Comparison of ENCODE assay signal across 9 cellular contexts in genomic region chr2:46849741-46850474, GRCh38.
DNase-seq lines count a peak whose midpoint lies in the region; ATAC-seq and TF ChIP-seq lines count a peak whose summit lies in the region.
"Had no signal": no experiment of that assay in that cellular context is flagged by ENCODE, and none has a peak within 500 bp of the region (broad histone marks: within the 10 kb centered on the region; RNA-seq: fewer than 3 reads in every experiment).

No MANE protein-coding gene starts in this region.

- peak overlapping the region; percentile 95 for H2AK9ac ChIP-seq in IMR-90 (replicated peaks; ENCODE audit: low read depth, low read length, poor library complexity)

- WGBS in IMR-90 (ENCODE audit: extremely low coverage in 2 of 2, insufficient read length in 1 of 2), 2 experiments, result 0% methylated on average over 5 of the region's 11 CpGs; no CpG with 5 or more reads in 1 of the 2 experiments
- WGBS in testis, 2 donors, result 26 to 66% methylated on average over 9 to 11 of the region's 11 CpGs

- intact Hi-C loops in IMR-90 (cut with micrococcal nuclease), result no loop called here
- intact Hi-C loops in left colon (cut with DNase I, micrococcal nuclease), result no loop called here
- intact Hi-C loops in testis (cut with DNase I; ENCODE audit: low total_unique reads), result loop anchor here (5.0 kb wide), 1 partner anchor 38 kb away; no protein-coding TSS in a partner anchor

- TF ChIP-seq RAD21 in IMR-90 (IDR thresholded peaks at IDR 0.05; ENCODE audit: low read length), result no peak

- H3K27me3 ChIP-seq in IMR-90 (ENCODE audit: control insufficient read depth, insufficient read depth, low read length) (no peaks in the 10 kb centered on the region), testis (no peaks in the 10 kb centered on the region)

- no peaks in the 10 kb centered on the region for H3K36me3 ChIP-seq in IMR-90 (ENCODE audit: control insufficient read depth, insufficient read depth, low read length)
- H3K36me3 ChIP-seq in testis (ENCODE audit: low read depth, missing control alignments), result no peaks in the 10 kb centered on the region

- H3K4ac ChIP-seq in IMR-90 (ENCODE audit: low read depth, low read length), result peak overlapping the region; percentile 100

- H3K56ac ChIP-seq in IMR-90 (ENCODE audit: extremely low read depth, insufficient read depth, low read length), result peak overlapping the region; percentile 97

- peak; percentile 60 for ATAC-seq in IMR-90 (ENCODE audit: low read depth)
- ATAC-seq in left colon, result peak; percentile 46
- no peak for ATAC-seq in GM21381 (IDR thresholded peaks at IDR 0.05; ENCODE audit: unreplicated experiment)

- H3K4me1 ChIP-seq in IMR-90 (ENCODE audit: control insufficient read depth, insufficient read depth, low read length) (peaks cover 57% of the 10 kb centered on the region), testis (peaks cover 64% of the 10 kb centered on the region)

- peaks cover 13 to 62% of the 10 kb centered on the region in 2 experiments for H3K79me1 ChIP-seq in IMR-90 (ENCODE audit: low read depth in 1 of 2, low read length in 2 of 2)

- in situ Hi-C loops in IMR-90 (cut with MboI; ENCODE audit: low sequenced_read_pairs), result no loop called here

- H3K14ac ChIP-seq in IMR-90 (replicated peaks; ENCODE audit: low read depth, low read length), result peak overlapping the region; percentile 99

- POLR2A ChIA-PET in IMR-90 (lab: Charles Lee; ENCODE audit: unreplicated experiment), result interaction anchor here (0.5 to 1.1 kb wide), 3 partner anchors 27 to 277 kb away, joined by 3 to 8 read pairs (median 6); no protein-coding TSS in a partner anchor

- TF ChIP-seq CTCF in IMR-90 (conservative IDR thresholded peaks at IDR 0.05; ENCODE audit: low read depth, low read length) (no peak), testis (IDR thresholded peaks at IDR 0.05) (no peak)

- peak overlapping the region; percentile 11 for H3K4me2 ChIP-seq in IMR-90 (ENCODE audit: low read depth, low read length)

- H2BK5ac ChIP-seq in IMR-90 (ENCODE audit: low read depth, low read length, poor library complexity, severe bottlenecking), result peak overlapping the region; percentile 100

- BruUV-seq in IMR-90 (replicated peaks; lab: Mats Ljungman, UMichigan), result no TSS peak

- H2AFZ ChIP-seq in IMR-90 (replicated peaks; ENCODE audit: low read length, poor library complexity), result peak overlapping the region; percentile 27

- peak overlapping the region; percentile 95 for H3K27ac ChIP-seq in IMR-90 (ENCODE audit: insufficient read depth, low read length)
- H3K27ac ChIP-seq in testis, result peak overlapping the region; percentile 51 to 89

- H2AK5ac ChIP-seq in IMR-90 (ENCODE audit: low read depth, low read length), result peak overlapping the region; percentile 96

- H4K5ac ChIP-seq in IMR-90 (ENCODE audit: low read depth, low read length), result peak overlapping the region; percentile 84

- H4K91ac ChIP-seq in IMR-90 (ENCODE audit: insufficient read depth, low read depth, low read length), result peak overlapping the region; percentile 100

- H4K20me1 ChIP-seq in IMR-90 (ENCODE audit: insufficient read depth, low read length), result no peaks in the 10 kb centered on the region

- H3K4me3 ChIP-seq in IMR-90 (ENCODE audit: insufficient read depth, low read depth, low read length) (no peak overlapping the region), testis (no peak overlapping the region)

- dilution Hi-C loops in IMR-90 (cut with HindIII; ENCODE audit: low sequenced_read_pairs, unreplicated experiment), result no loop called here

- peak overlapping the region; percentile 99 for H3K18ac ChIP-seq in IMR-90 (ENCODE audit: low read depth, low read length)

- H4K8ac ChIP-seq in IMR-90 (ENCODE audit: low read depth in 2 of 2, low read length in 2 of 2), result peak overlapping the region; percentile 92 to 99

- peak overlapping the region; percentile 77 for H3K9ac ChIP-seq in IMR-90 (ENCODE audit: low read depth, low read length)

- H3K9me3 ChIP-seq in IMR-90 (ENCODE audit: control insufficient read depth, insufficient read depth, low read length) (peaks cover 3% of the 10 kb centered on the region; the same call in 1 of the 2 replicates), testis (no peaks in the 10 kb centered on the region)

- DNase-seq in IMR-90 (peak; percentile 97), cerebellar cortex (ENCODE audit: low spot score) (peak; percentile 33), left colon (peak; percentile 44 to 65), testis (peak; percentile 77), activated gamma-delta T cell treated with Interleukin-2 at 50 U/mL for 16 hours (no peak), NCI-H1930 (lab: John Stamatoyannopoulos, UW) (no peak), NCI-H187 treated with DMSO at 0.1 percent for 48 hours (lab: John Stamatoyannopoulos, UW) (no peak)
- DNase-seq: activated naive CD4-positive, alpha-beta T cell had no signal

- H2BK120ac ChIP-seq in IMR-90 (ENCODE audit: low read depth, low read length), result peak overlapping the region; percentile 100

- H2BK20ac ChIP-seq in IMR-90 (ENCODE audit: low read depth, low read length), result peak overlapping the region; percentile 100

- H3K9me1 ChIP-seq in IMR-90 (ENCODE audit: insufficient read depth, low read length), result peaks cover 32% of the 10 kb centered on the region

- peak; percentile 67 for TF ChIP-seq POLR2A in IMR-90 (IDR thresholded peaks at IDR 0.05; ENCODE audit: low read depth, low read length)
- no peak for TF ChIP-seq POLR2A in testis (IDR thresholded peaks at IDR 0.05)

- peak overlapping the region; percentile 46; the same call in 2 of the 3 replicates for H2BK15ac ChIP-seq in IMR-90 (ENCODE audit: low read depth, low read length)

- CTCF ChIA-PET in IMR-90 (lab: Yijun Ruan, JAX), result no interaction called here

- peak overlapping the region; percentile 99 for H3K23ac ChIP-seq in IMR-90 (ENCODE audit: low read depth, low read length)

TF ChIP-seq in IMR-90, 13 proteins besides CTCF, POLR2A, EP300 and RAD21:
- TF ChIP-seq NFE2L2 (IDR thresholded peaks at IDR 0.05; ENCODE audit: low read depth, low read length) (peak; percentile 79), FOS (IDR thresholded peaks at IDR 0.05; ENCODE audit: low read depth, low read length) (peak; percentile 53), MXI1 (IDR thresholded peaks at IDR 0.05; ENCODE audit: borderline replicate concordance, low read depth, low read length) (peak; percentile 67; the same call in 1 of the 2 replicates), MAFK (IDR thresholded peaks at IDR 0.05; ENCODE audit: low read depth, low read length) (peak; percentile 85), CHD1 (IDR thresholded peaks at IDR 0.05; ENCODE audit: low read depth, low read length) (0 out of 2 replicates have a peak, but pooled peaks have one; percentile 57)
- TF ChIP-seq, protein P1, sequence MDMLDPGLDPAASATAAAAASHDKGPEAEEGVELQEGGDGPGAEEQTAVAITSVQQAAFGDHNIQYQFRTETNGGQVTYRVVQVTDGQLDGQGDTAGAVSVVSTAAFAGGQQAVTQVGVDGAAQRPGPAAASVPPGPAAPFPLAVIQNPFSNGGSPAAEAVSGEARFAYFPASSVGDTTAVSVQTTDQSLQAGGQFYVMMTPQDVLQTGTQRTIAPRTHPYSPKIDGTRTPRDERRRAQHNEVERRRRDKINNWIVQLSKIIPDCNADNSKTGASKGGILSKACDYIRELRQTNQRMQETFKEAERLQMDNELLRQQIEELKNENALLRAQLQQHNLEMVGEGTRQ (IDR thresholded peaks at IDR 0.05; ENCODE audit: low read depth, low read length), result no peak; the same call in 1 of the 2 replicates

Comparison
In these comparisons a context has a peak if more than half of its experiments do, and no peak if none do; other contexts are left out.
1. DNase-seq: peak in IMR-90 (single experiment), cerebellar cortex (single experiment), left colon (2 of 2) and testis (single experiment); none in activated gamma-delta T cell treated with Interleukin-2 at 50 U/mL for 16 hours (single experiment), NCI-H1930 (0 of 2) and NCI-H187 treated with DMSO at 0.1 percent for 48 hours (single experiment).